Comparison of ENCODE assay signal across 15 cellular contexts in genomic region chr15:46365612-46366011, GRCh38.
A peak's percentile ranks its signal among the peaks of the same experiment; 100 is the strongest.
DNase-seq lines count a peak whose midpoint lies in the region; ATAC-seq, FAIRE-seq and TF ChIP-seq lines count a peak whose summit lies in the region.
"Had no signal": no experiment of that assay in that cellular context is flagged by ENCODE, and none has a peak within 500 bp of the region (broad histone marks: within the 10 kb centered on the region; RNA-seq: fewer than 3 reads in every experiment).

No MANE protein-coding gene starts in this region.

- H3K56ac ChIP-seq in H1 (replicated peaks; ENCODE audit: insufficient read length, low read depth, low read length), result no peak overlapping the region

- peak; percentile 79 for DNase-seq in AG08395 (ENCODE audit: low spot score)
- peak; percentile 78 for DNase-seq in M059J (ENCODE audit: low read depth)
- DNase-seq in H1 (ENCODE audit: low read depth in 1 of 2, low spot score in 2 of 2), result no peak
- DNase-seq in non-pigmented ciliary epithelial cell (ENCODE audit: low read depth), result peak; percentile 14
- no peak for DNase-seq in neuronal stem cell (ENCODE audit: low spot score)
- no peak for DNase-seq in effector memory CD4-positive, alpha-beta T cell
- DNase-seq: activated CD4-positive, alpha-beta T cell treated with anti-CD3 and anti-CD28 coated beads, Interleukin-2, amount 50 U/mL, for 4 hours; activated naive CD4-positive, alpha-beta T cell treated with anti-CD3 and anti-CD28 coated beads, Interleukin-2, amount 10 ng/mL, durations not matched to agents 7 days and 5 days; NCI-H2081 treated with DMSO at 0.1 percent for 48 hours; PC-9 had no signal

- no peaks in the 10 kb centered on the region for H3K79me2 ChIP-seq in H1 (ENCODE audit: control insufficient read depth in 1 of 2, insufficient read depth in 2 of 2, low read length in 2 of 2)

- H4K20me1 ChIP-seq in H1 (replicated peaks in 1 of 2; ENCODE audit: control insufficient read depth in 1 of 2, insufficient read depth in 2 of 2, low read length in 2 of 2), result no peaks in the 10 kb centered on the region

- H3K4ac ChIP-seq in H1 (replicated peaks; ENCODE audit: insufficient read length, low read depth, low read length) (no peak overlapping the region), neuronal stem cell (ENCODE audit: low read length) (no peak overlapping the region)

- H3K23ac ChIP-seq in H1 (ENCODE audit: insufficient read length) (no peak overlapping the region), neuronal stem cell (ENCODE audit: low read depth, low read length, poor library complexity) (no peak overlapping the region)

- no peak overlapping the region for H3K9ac ChIP-seq in H1 (replicated peaks in 1 of 4; ENCODE audit: extremely low read depth in 1 of 4, low read depth in 3 of 4, low read length in 3 of 4)
- H3K9ac ChIP-seq in neuronal stem cell (ENCODE audit: low read depth, low read length, poor library complexity), result no peak overlapping the region
- H3K9ac ChIP-seq: KMS-11 had no signal

- no peak overlapping the region for H2AK5ac ChIP-seq in H1 (ENCODE audit: low read depth, low read length)
- H2AK5ac ChIP-seq in neuronal stem cell (ENCODE audit: low read depth, low read length), result no peak overlapping the region

- H3K4me2 ChIP-seq in H1 (ENCODE audit: insufficient read depth in 1 of 2, low read depth in 2 of 2, low read length in 2 of 2) (no peak overlapping the region), neuronal stem cell (ENCODE audit: insufficient read depth, low read length, poor library complexity, severe bottlenecking) (no peak overlapping the region)
- H3K4me2 ChIP-seq: KMS-11, PC-9 had no signal

- CTCF ChIA-PET in H1 (lab: Charles Lee; ENCODE audit: partially characterized antibody), result interaction anchor here (0.9 kb wide), 1 partner anchor 40 kb away, joined by 3 read pairs; no protein-coding TSS in a partner anchor

- H4K5ac ChIP-seq in H1 (ENCODE audit: insufficient read length, low read depth, low read length), result no peak overlapping the region

- H2BK5ac ChIP-seq in H1 (ENCODE audit: low read depth, low read length) (no peak overlapping the region), neuronal stem cell (ENCODE audit: low read length) (no peak overlapping the region)

- ATAC-seq in HG02852 (IDR thresholded peaks at IDR 0.05; ENCODE audit: unreplicated experiment) (no peak), HG03378 (IDR thresholded peaks at IDR 0.05; ENCODE audit: unreplicated experiment) (no peak)

- H3K36me3 ChIP-seq in H1 (ENCODE audit: control insufficient read depth in 2 of 4, insufficient read depth in 4 of 4, low read length in 3 of 4), result no peaks in the 10 kb centered on the region
- H3K36me3 ChIP-seq in neuronal stem cell (replicated peaks in 1 of 2; ENCODE audit: control insufficient read depth in 2 of 2, insufficient read depth in 2 of 2, low read length in 2 of 2), result no peaks in the 10 kb centered on the region
- no peaks in the 10 kb centered on the region for H3K36me3 ChIP-seq in effector memory CD4-positive, alpha-beta T cell (ENCODE audit: control insufficient read depth, insufficient read depth, low read length)
- H3K36me3 ChIP-seq: neutrophil had no signal

- H3K4me1 ChIP-seq in H1 (replicated peaks in 1 of 4; ENCODE audit: control insufficient read depth in 3 of 4, insufficient read depth in 4 of 4, low read length in 3 of 4), result no peaks in the 10 kb centered on the region
- H3K4me1 ChIP-seq in neuronal stem cell (ENCODE audit: control insufficient read depth in 2 of 2, insufficient read depth in 1 of 2, low read depth in 1 of 2, low read length in 2 of 2), result no peaks in the 10 kb centered on the region
- H3K4me1 ChIP-seq in effector memory CD4-positive, alpha-beta T cell (ENCODE audit: control insufficient read depth, insufficient read depth, low read length, poor library complexity, severe bottlenecking), result no peaks in the 10 kb centered on the region

- no peak overlapping the region for H4K91ac ChIP-seq in H1 (replicated peaks; ENCODE audit: insufficient read length, low read length)
- no peak overlapping the region for H4K91ac ChIP-seq in neuronal stem cell (ENCODE audit: low read depth, low read length, poor library complexity)

- H2BK120ac ChIP-seq in H1 (replicated peaks; ENCODE audit: low read depth, low read length) (no peak overlapping the region), neuronal stem cell (ENCODE audit: low read depth, low read length) (no peak overlapping the region)

- H3K9me3 ChIP-seq in H1 (ENCODE audit: insufficient read depth in 2 of 2, low read depth in 1 of 2, low read length in 1 of 2), result no peaks in the 10 kb centered on the region
- H3K9me3 ChIP-seq in neuronal stem cell (replicated peaks in 1 of 2; ENCODE audit: control insufficient read depth in 2 of 2, insufficient read depth in 1 of 2, low read depth in 1 of 2, low read length in 2 of 2), result no peaks in the 10 kb centered on the region
- H3K9me3 ChIP-seq in effector memory CD4-positive, alpha-beta T cell (ENCODE audit: control insufficient read depth, low read length), result no peaks in the 10 kb centered on the region
- H3K9me3 ChIP-seq: neutrophil had no signal

- H3K4me3 ChIP-seq in H1 (ENCODE audit: extremely low read depth in 1 of 4, insufficient read depth in 2 of 4, low read depth in 3 of 4, low read length in 4 of 4) (no peak overlapping the region), neuronal stem cell (ENCODE audit: low read length in 2 of 2) (no peak overlapping the region)
- no peak overlapping the region for H3K4me3 ChIP-seq in effector memory CD4-positive, alpha-beta T cell (ENCODE audit: insufficient read depth, low read depth, low read length, poor library complexity, severe bottlenecking)
- H3K4me3 ChIP-seq: PC-9 had no signal

- H2BK20ac ChIP-seq in H1 (ENCODE audit: low read length), result no peak overlapping the region

- H3K14ac ChIP-seq in H1 (ENCODE audit: insufficient read length) (no peak overlapping the region), neuronal stem cell (ENCODE audit: low read length) (no peak overlapping the region)

- TF ChIP-seq POLR2A in H1 (IDR thresholded peaks at IDR 0.05; ENCODE audit: control extremely low read depth in 1 of 2, low read depth in 2 of 2, low read length in 2 of 2), result no peak

- no peak for TF ChIP-seq CTCF in H1 (IDR thresholded peaks at IDR 0.05; ENCODE audit: control extremely low read depth in 1 of 3, insufficient read depth in 1 of 3, low read depth in 1 of 3, low read length in 3 of 3)

- FAIRE-seq in H1 (lab: Jason Lieb, UNC), result no peak
- FAIRE-seq: GM18507 had no signal

- H2AFZ ChIP-seq in H1 (ENCODE audit: low read length), result 0 out of 2 replicates have a peak overlapping the region, but pooled peaks have one; percentile 87
- no peak overlapping the region for H2AFZ ChIP-seq in neuronal stem cell (ENCODE audit: low read length)
- H2AFZ ChIP-seq: PC-9 had no signal

- H4K8ac ChIP-seq in H1 (ENCODE audit: extremely low read depth, insufficient read depth, low read length) (no peak overlapping the region), neuronal stem cell (ENCODE audit: low read depth, low read length) (no peak overlapping the region)

- no peaks in the 10 kb centered on the region for H3K79me1 ChIP-seq in H1 (ENCODE audit: low read depth, low read length)
- H3K79me1 ChIP-seq in neuronal stem cell (ENCODE audit: low read depth, low read length), result no peaks in the 10 kb centered on the region

- TF ChIP-seq RAD21 in H1 (IDR thresholded peaks at IDR 0.05 in 1 of 2, conservative IDR thresholded peaks at IDR 0.05 in 1 of 2; ENCODE audit: low read depth in 2 of 2, low read length in 2 of 2), result no peak

- H3K18ac ChIP-seq in H1 (ENCODE audit: extremely low read depth, low read length), result no peak overlapping the region
- no peak overlapping the region for H3K18ac ChIP-seq in neuronal stem cell (ENCODE audit: low read length)

- H2BK12ac ChIP-seq in H1 (ENCODE audit: low read depth, low read length) (no peak overlapping the region), neuronal stem cell (ENCODE audit: low read length) (no peak overlapping the region)

- no peak overlapping the region for H3K27ac ChIP-seq in H1 (ENCODE audit: low read depth, low read length)
- H3K27ac ChIP-seq in neuronal stem cell (replicated peaks; ENCODE audit: low read length), result no peak overlapping the region
- no peak overlapping the region for H3K27ac ChIP-seq in effector memory CD4-positive, alpha-beta T cell (ENCODE audit: insufficient read depth, low read length, poor library complexity, severe bottlenecking)
- H3K27ac ChIP-seq: KMS-11, neutrophil, PC-9 had no signal

- H2BK15ac ChIP-seq in H1 (ENCODE audit: low read length) (no peak overlapping the region), neuronal stem cell (ENCODE audit: low read length) (no peak overlapping the region)

- no peaks in the 10 kb centered on the region for H3K23me2 ChIP-seq in H1 (ENCODE audit: low read depth, low read length)

- POLR2A ChIA-PET in H1 (lab: Charles Lee; ENCODE audit: partially characterized antibody), result no interaction called here

- no peak for TF ChIP-seq EP300 in H1 (IDR thresholded peaks at IDR 0.05; ENCODE audit: borderline replicate concordance in 1 of 2, low read depth in 2 of 2, low read length in 2 of 2)

- 96% methylated on average over 6 of the region's 6 CpGs; no CpG with 5 or more reads in 1 of the 2 experiments for WGBS in H1 (ENCODE audit: extremely low coverage in 1 of 2, insufficient coverage in 1 of 2, insufficient read length in 1 of 2, insufficient replicate concordance in 2 of 2, low coverage in 1 of 2, low lambda C conversion rate in 2 of 2, missing lambda C conversion rate in 1 of 2), 2 experiments
- WGBS in neuronal stem cell (ENCODE audit: extremely low coverage in 2 of 2, insufficient read length in 2 of 2, insufficient replicate concordance in 1 of 2), 2 donors, result no CpG with 5 or more reads among the region's 6 CpGs

- H3K27me3 ChIP-seq in H1 (replicated peaks in 1 of 4; ENCODE audit: control insufficient read depth in 3 of 4, extremely low read depth in 1 of 4, insufficient read depth in 3 of 4, low read length in 3 of 4), result no peaks in the 10 kb centered on the region
- H3K27me3 ChIP-seq in neuronal stem cell (ENCODE audit: control insufficient read depth in 3 of 3, insufficient read depth in 3 of 3, low read depth in 1 of 3, low read length in 3 of 3), result no peaks in the 10 kb centered on the region
- no peaks in the 10 kb centered on the region for H3K27me3 ChIP-seq in effector memory CD4-positive, alpha-beta T cell (replicated peaks; ENCODE audit: control insufficient read depth, insufficient read depth, low read length, poor library complexity, severe bottlenecking)
- H3K27me3 ChIP-seq: neutrophil had no signal

TF ChIP-seq in H1, 55 proteins besides CTCF, POLR2A, EP300 and RAD21:
- TF ChIP-seq TBP (IDR thresholded peaks at IDR 0.05; ENCODE audit: low read depth, low read length) (no peak), BRCA1 (IDR thresholded peaks at IDR 0.05; ENCODE audit: low read depth, low read length) (no peak), EGR1 (IDR thresholded peaks at IDR 0.05; ENCODE audit: borderline replicate concordance, low read depth, low read length) (no peak), ASH2L (IDR thresholded peaks at IDR 0.05; ENCODE audit: low read length) (no peak), SIN3A (conservative IDR thresholded peaks at IDR 0.05 in 1 of 2, IDR thresholded peaks at IDR 0.05 in 1 of 2; ENCODE audit: low read depth in 1 of 2, low read length in 2 of 2) (no peak), CBX8 (IDR thresholded peaks at IDR 0.05; ENCODE audit: borderline replicate concordance, low read depth, low read length) (no peak)

Comparison
In these comparisons a context has a peak if more than half of its experiments do, and no peak if none do; other contexts are left out.
1. DNase-seq: peak in AG08395 (single experiment), M059J (single experiment) and non-pigmented ciliary epithelial cell (single experiment); none in H1 (0 of 2), neuronal stem cell (single experiment) and effector memory CD4-positive, alpha-beta T cell (0 of 3).